Comparison of ENCODE assay signal across 21 cellular contexts in the genomic region with DNA sequence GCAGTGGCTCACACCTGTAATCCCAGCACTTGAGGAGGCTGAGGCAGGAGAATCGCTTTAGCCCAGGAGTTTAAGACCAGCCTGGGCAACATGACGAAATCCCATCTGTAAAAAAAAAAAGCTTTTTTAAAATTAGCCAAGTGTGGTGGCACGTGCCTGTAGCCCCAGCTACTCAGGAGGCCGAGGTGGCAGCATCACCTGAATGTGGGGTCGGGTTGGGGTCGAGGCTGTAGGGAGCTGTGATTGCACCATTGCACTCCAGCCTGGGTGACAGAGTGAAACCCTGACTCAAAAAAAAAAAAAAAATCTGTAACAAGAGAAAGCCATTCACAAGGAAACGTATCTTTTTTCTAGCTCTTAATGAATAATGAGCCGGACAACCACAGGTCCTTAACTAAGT.
"Had no signal": no experiment of that assay in that cellular context is flagged by ENCODE, and none has a peak within 500 bp of the region (broad histone marks: within the 10 kb centered on the region; RNA-seq: fewer than 3 reads in every experiment).

No MANE protein-coding gene starts in this region.

- H2AFZ ChIP-seq: neural progenitor cell had no signal

- H3K9me3 Mint-ChIP-seq: activated CD4-positive, alpha-beta memory T cell treated with anti-CD3 and anti-CD28 coated beads for 36 hours; central memory CD8-positive, alpha-beta T cell; naive B cell; neural progenitor cell; stimulated activated naive CD8-positive, alpha-beta T cell treated with anti-CD3 and anti-CD28 coated beads, Interleukin-15, Interleukin-2, amounts not matched to agents 100 ng/mL and 50 ng/mL, for 24 hours had no signal

- H3K4me1 Mint-ChIP-seq: central memory CD8-positive, alpha-beta T cell; naive B cell; T-helper 17 cell had no signal

- H3K4me3 ChIP-seq: adrenal gland, ascending aorta, breast epithelium, gastroesophageal sphincter, lung, neural progenitor cell, thyroid gland had no signal

- DNase-seq: activated CD4-positive, alpha-beta memory T cell treated with anti-CD3 and anti-CD28 coated beads for 36 hours; activated CD4-positive, alpha-beta T cell treated with anti-CD3 and anti-CD28 coated beads for 48 hours; activated CD4-positive, CD25-positive, alpha-beta regulatory T cell; activated naive CD4-positive, alpha-beta T cell; effector memory CD4-positive, alpha-beta T cell; naive B cell; retina; stimulated activated CD4-positive, alpha-beta T cell treated with anti-CD3 and anti-CD28 coated beads, Interleukin-4, amount 100 ng/mL, for 24 hours; substantia nigra; SW 1271; T-helper 17 cell; thyroid gland had no signal

- H3K4me1 ChIP-seq: adrenal gland, ascending aorta, breast epithelium, gastroesophageal sphincter had no signal

- H3K4me2 ChIP-seq: neural progenitor cell had no signal

- H3K27ac Mint-ChIP-seq: activated CD4-positive, alpha-beta memory T cell treated with anti-CD3 and anti-CD28 coated beads for 36 hours; activated naive CD8-positive, alpha-beta T cell; neural progenitor cell; stimulated activated naive CD8-positive, alpha-beta T cell treated with anti-CD3 and anti-CD28 coated beads, Interleukin-15, Interleukin-2, amounts not matched to agents 100 ng/mL and 50 ng/mL, for 24 hours; T-helper 17 cell had no signal

- H3K4me3 Mint-ChIP-seq: activated CD4-positive, alpha-beta memory T cell treated with anti-CD3 and anti-CD28 coated beads for 36 hours; activated naive CD8-positive, alpha-beta T cell; central memory CD8-positive, alpha-beta T cell; naive B cell; neural progenitor cell; stimulated activated naive CD8-positive, alpha-beta T cell treated with anti-CD3 and anti-CD28 coated beads, Interleukin-15, Interleukin-2, amounts not matched to agents 100 ng/mL and 50 ng/mL, for 24 hours; T-helper 17 cell had no signal

- H3K9me3 ChIP-seq: adrenal gland, ascending aorta, breast epithelium, gastroesophageal sphincter, thyroid gland had no signal

- H3K27me3 Mint-ChIP-seq: activated naive CD8-positive, alpha-beta T cell had no signal

- H3K36me3 Mint-ChIP-seq: activated CD4-positive, alpha-beta memory T cell treated with anti-CD3 and anti-CD28 coated beads for 36 hours; activated naive CD8-positive, alpha-beta T cell; naive B cell; neural progenitor cell had no signal

- H3K27me3 ChIP-seq: adrenal gland, ascending aorta, breast epithelium, gastroesophageal sphincter, neural progenitor cell, thyroid gland had no signal

- H3K27ac ChIP-seq: adrenal gland, ascending aorta, gastroesophageal sphincter, neural progenitor cell had no signal

- H3K36me3 ChIP-seq: adrenal gland, ascending aorta, breast epithelium, gastroesophageal sphincter, neural progenitor cell, thyroid gland had no signal
